ENCODE assay signal across 9 cellular contexts in genomic region chr9:136975624-136976023, GRCh38. TPM values are rescaled to one million over a fixed set of nuclear protein-coding genes. Genes with fewer than 3 reads are reported as not detected.
A peak's percentile ranks its signal among the peaks of the same experiment; 100 is the strongest.
DNase-seq lines count a peak whose midpoint lies in the region; ATAC-seq, FAIRE-seq and TF ChIP-seq lines count a peak whose summit lies in the region.
"Had no signal": no experiment of that assay in that cellular context is flagged by ENCODE, and none has a peak within 500 bp of the region (broad histone marks: within the 10 kb centered on the region; RNA-seq: fewer than 3 reads in every experiment).

No MANE protein-coding gene starts in this region.

- H3K27ac ChIP-seq in vagina, result peak overlapping the region; percentile 87

- no peaks in the 10 kb centered on the region for H3K27me3 Mint-ChIP-seq in activated CD8-positive, alpha-beta T cell treated with anti-CD3 and anti-CD28 coated beads, Interleukin-2, amount 10 ng/mL, durations not matched to agents 7 days and 5 days (ENCODE audit: low read depth)

- CTCF ChIA-PET in activated CD8-positive, alpha-beta T cell treated with anti-CD3 and anti-CD28 coated beads, Interleukin-2, amount 10 ng/mL, durations not matched to agents 7 days and 5 days (lab: Charles Lee), result interaction anchor here (0.7 to 3.3 kb wide), 8 partner anchors 10 to 133 kb away, joined by 3 to 25 read pairs (median 4); partner anchors contain the start of genes AJM1 and FUT7

- no peak for FAIRE-seq in urothelium cell line (lab: Jason Lieb, UNC)

- ATAC-seq in activated CD8-positive, alpha-beta T cell treated with anti-CD3 and anti-CD28 coated beads, Interleukin-2, amount 10 ng/mL, durations not matched to agents 7 days and 5 days, result no peak

- peak; percentile 55 for DNase-seq in stimulated activated CD4-positive, alpha-beta T cell treated with anti-CD3 and anti-CD28 coated beads, Interleukin-15, amount 100 ng/mL, for 24 hours
- DNase-seq in stimulated activated CD4-positive, alpha-beta T cell treated with anti-CD3 and anti-CD28 coated beads, Interleukin-4, amount 100 ng/mL, for 4 hours, result no peak
- DNase-seq in activated CD8-positive, alpha-beta T cell treated with anti-CD3 and anti-CD28 coated beads, Interleukin-2, amount 10 ng/mL, durations not matched to agents 7 days and 5 days, result peak; percentile 47
- DNase-seq in hypothalamus (lab: John Stamatoyannopoulos, UW) (peak in 44 of 51 donors; percentile 30 to 89 (median 70)), vagina (ENCODE audit: extremely low spot score in 2 of 2) (no peak), urothelium cell line (ENCODE audit: low spot score) (no peak), NCI-H748 (lab: John Stamatoyannopoulos, UW; ENCODE audit: unreplicated experiment) (no peak), SK-N-DZ (ENCODE audit: low spot score) (no peak)
- DNase-seq: GDM1 had no signal

- H3K36me3 ChIP-seq in vagina, result no peaks in the 10 kb centered on the region

- H3K9me3 Mint-ChIP-seq in activated CD8-positive, alpha-beta T cell treated with anti-CD3 and anti-CD28 coated beads, Interleukin-2, amount 10 ng/mL, durations not matched to agents 7 days and 5 days (ENCODE audit: insufficient read depth), result no peaks in the 10 kb centered on the region

- peaks cover 25% of the 10 kb centered on the region for H3K4me1 Mint-ChIP-seq in activated CD8-positive, alpha-beta T cell treated with anti-CD3 and anti-CD28 coated beads, Interleukin-2, amount 10 ng/mL, durations not matched to agents 7 days and 5 days (ENCODE audit: low read depth)

- POLR2A ChIA-PET in activated CD8-positive, alpha-beta T cell treated with anti-CD3 and anti-CD28 coated beads, Interleukin-2, amount 10 ng/mL, durations not matched to agents 7 days and 5 days (lab: Charles Lee), result interaction anchor here (2.5 kb wide), 1 partner anchor 16 kb away, joined by 10 read pairs; no protein-coding TSS in a partner anchor

- intact Hi-C loops in vagina (cut with DNase I), result no loop called here

- H3K4me1 ChIP-seq in vagina, result peaks cover 42% of the 10 kb centered on the region

- H3K4me3 Mint-ChIP-seq in activated CD8-positive, alpha-beta T cell treated with anti-CD3 and anti-CD28 coated beads, Interleukin-2, amount 10 ng/mL, durations not matched to agents 7 days and 5 days, result peak overlapping the region; percentile 38

- no peak overlapping the region for H3K4me3 ChIP-seq in vagina

- TF ChIP-seq POLR2A in vagina (IDR thresholded peaks at IDR 0.05), result no peak

- no peak for TF ChIP-seq CTCF in vagina (IDR thresholded peaks at IDR 0.05)

- no peaks in the 10 kb centered on the region for H3K9me3 ChIP-seq in vagina

- no peaks in the 10 kb centered on the region for H3K36me3 Mint-ChIP-seq in activated CD8-positive, alpha-beta T cell treated with anti-CD3 and anti-CD28 coated beads, Interleukin-2, amount 10 ng/mL, durations not matched to agents 7 days and 5 days (ENCODE audit: low read depth)

- H3K27me3 ChIP-seq in vagina, result no peaks in the 10 kb centered on the region

- H3K27ac Mint-ChIP-seq in activated CD8-positive, alpha-beta T cell treated with anti-CD3 and anti-CD28 coated beads, Interleukin-2, amount 10 ng/mL, durations not matched to agents 7 days and 5 days, result peak overlapping the region; percentile 60

RNA-seq across cellular contexts. Expression of gene PTGDS, which starts 1.7 kb away (rescaled TPM):
- 1 to 10 TPM; 1.2 to 1.4 TPM for total RNA-seq in activated CD8-positive, alpha-beta T cell treated with anti-CD3 and anti-CD28 coated beads, Interleukin-2, amount 10 ng/mL, durations not matched to agents 7 days and 5 days
- 301 TPM for total RNA-seq in vagina
- not detected in 2 replicates for polyA plus RNA-seq in SK-N-DZ (2014; cell fraction: cytosol; rRNA removed)
- not detected in 2 replicates for polyA plus RNA-seq in SK-N-DZ (2014; cell fraction: nucleus; rRNA removed)

RNA-seq across cellular contexts. Expression of gene LCNL1, which starts 7.2 kb away (rescaled TPM):
- not detected for total RNA-seq in activated CD8-positive, alpha-beta T cell treated with anti-CD3 and anti-CD28 coated beads, Interleukin-2, amount 10 ng/mL, durations not matched to agents 7 days and 5 days
- 2.0 TPM for total RNA-seq in vagina
- polyA plus RNA-seq in SK-N-DZ (2014; cell fraction: cytosol; rRNA removed), result not detected in 2 replicates
- 0.42 TPM in 1 of 2 replicates, not detected in the other for polyA plus RNA-seq in SK-N-DZ (2014; cell fraction: nucleus; rRNA removed)

RNA-seq across cellular contexts. Expression of gene PAXX, which starts 16.6 kb away (rescaled TPM):
- 10 to 100 TPM; 80.6 to 85.2 TPM for total RNA-seq in activated CD8-positive, alpha-beta T cell treated with anti-CD3 and anti-CD28 coated beads, Interleukin-2, amount 10 ng/mL, durations not matched to agents 7 days and 5 days
- total RNA-seq in vagina, result 62.9 TPM
- 126 and 129 TPM in 2 replicates for polyA plus RNA-seq in SK-N-DZ (2014; cell fraction: cytosol; rRNA removed)
- 511 and 534 TPM in 2 replicates for polyA plus RNA-seq in SK-N-DZ (2014; cell fraction: nucleus; rRNA removed)

RNA-seq across cellular contexts. Expression of gene CLIC3, which starts 20.7 kb away (rescaled TPM):
- 1 to 10 TPM; 3.6 to 4.8 TPM for total RNA-seq in activated CD8-positive, alpha-beta T cell treated with anti-CD3 and anti-CD28 coated beads, Interleukin-2, amount 10 ng/mL, durations not matched to agents 7 days and 5 days
- total RNA-seq in vagina, result 23.6 TPM
- polyA plus RNA-seq in SK-N-DZ (2014; cell fraction: cytosol; rRNA removed), result not detected in 2 replicates
- not detected in 2 replicates for polyA plus RNA-seq in SK-N-DZ (2014; cell fraction: nucleus; rRNA removed)

RNA-seq across cellular contexts. Expression of gene LCN12, which starts 23.6 kb away (rescaled TPM):
- 1 to 10 TPM; 1.0 to 1.7 TPM for total RNA-seq in activated CD8-positive, alpha-beta T cell treated with anti-CD3 and anti-CD28 coated beads, Interleukin-2, amount 10 ng/mL, durations not matched to agents 7 days and 5 days
- not detected for total RNA-seq in vagina
- polyA plus RNA-seq in SK-N-DZ (2014; cell fraction: cytosol; rRNA removed), result 0.36 TPM in 1 of 2 replicates, not detected in the other
- 0.96 and 1.3 TPM in 2 replicates for polyA plus RNA-seq in SK-N-DZ (2014; cell fraction: nucleus; rRNA removed)

Comparison
In these comparisons a context has a peak if more than half of its experiments do, and no peak if none do; other contexts are left out.
1. DNase-seq: peak in stimulated activated CD4-positive, alpha-beta T cell treated with anti-CD3 and anti-CD28 coated beads, Interleukin-15, amount 100 ng/mL, for 24 hours (single experiment), activated CD8-positive, alpha-beta T cell treated with anti-CD3 and anti-CD28 coated beads, Interleukin-2, amount 10 ng/mL, durations not matched to agents 7 days and 5 days (single experiment) and hypothalamus (44 of 51); none in stimulated activated CD4-positive, alpha-beta T cell treated with anti-CD3 and anti-CD28 coated beads, Interleukin-4, amount 100 ng/mL, for 4 hours (0 of 2), vagina (0 of 2), urothelium cell line (single experiment), NCI-H748 (single experiment) and SK-N-DZ (single experiment).
2. RNA of gene PTGDS, which starts 1.7 kb away (total RNA-seq): 301 TPM in vagina (single experiment); 1.2 to 1.4 TPM in activated CD8-positive, alpha-beta T cell treated with anti-CD3 and anti-CD28 coated beads, Interleukin-2, amount 10 ng/mL, durations not matched to agents 7 days and 5 days; every median in the first group is over 100 times any median in the second.